ENCODE assay signal across 3 cellular contexts in genomic region chr15:56413114-56413733, GRCh38. TPM values are rescaled to one million over a fixed set of nuclear protein-coding genes. Genes with fewer than 3 reads are reported as not detected.
"Had no signal": no experiment of that assay in that cellular context is flagged by ENCODE, and none has a peak within 500 bp of the region (broad histone marks: within the 10 kb centered on the region; RNA-seq: fewer than 3 reads in every experiment).

No MANE protein-coding gene starts in this region.

RNA-seq across cellular contexts. Expression of gene MNS1, which starts 51.7 kb away (rescaled TPM):
- total RNA-seq: activated CD4-positive, alpha-beta memory T cell treated with anti-CD3 and anti-CD28 coated beads, Interleukin-2, amount 10 ng/mL, durations not matched to agents 7 days and 5 days; bronchial epithelial cell; T-cell had no signal
